Comparison of ENCODE assay signal across 14 cellular contexts in genomic region chr10:26804418-26805393, GRCh38. TPM values are rescaled to one million over a fixed set of nuclear protein-coding genes. Genes with fewer than 3 reads are reported as not detected.
DNase-seq lines count a peak whose midpoint lies in the region; ATAC-seq and TF ChIP-seq lines count a peak whose summit lies in the region.
"Had no signal": no experiment of that assay in that cellular context is flagged by ENCODE, and none has a peak within 500 bp of the region (broad histone marks: within the 10 kb centered on the region; RNA-seq: fewer than 3 reads in every experiment).

No MANE protein-coding gene starts in this region.

- peak overlapping the region; percentile 100 for H3K27ac ChIP-seq in OCI-LY1 (ENCODE audit: low read depth, low read length, poor library complexity, severe bottlenecking)

- peak; percentile 21 for ATAC-seq in activated CD4-positive, alpha-beta T cell treated with anti-CD3 and anti-CD28 coated beads for 36 hours
- ATAC-seq in stimulated activated effector memory CD8-positive, alpha-beta T cell treated with anti-CD3 and anti-CD28 coated beads, Interleukin-12 subunit alpha, Interleukin-12 subunit beta, amount 100 ng/mL, for 72 hours = no peak

- no peaks in the 10 kb centered on the region for H3K9me2 ChIP-seq in OCI-LY1 (ENCODE audit: low read depth, low read length)

- H3K4me3 Mint-ChIP-seq in activated CD4-positive, alpha-beta T cell treated with anti-CD3 and anti-CD28 coated beads for 36 hours = no peak overlapping the region
- H3K4me3 Mint-ChIP-seq in endothelial cell (ENCODE audit: unreplicated experiment) = no peak overlapping the region
- H3K4me3 Mint-ChIP-seq in stimulated activated effector memory CD8-positive, alpha-beta T cell treated with anti-CD3 and anti-CD28 coated beads, Interleukin-12 subunit alpha, Interleukin-12 subunit beta, amount 100 ng/mL, for 72 hours = no peak overlapping the region
- H3K4me3 Mint-ChIP-seq: activated T-cell treated with anti-CD3 and anti-CD28 coated beads, Interleukin-2, amount 50 U/mL, for 4 hours; T-helper 2 cell treated with Interferon-gamma antibody and Interleukin-4, amounts not matched to agents 5 μg/mL and 100 μg/mL, for 36 hours had no signal

- no peak overlapping the region for H3K27ac Mint-ChIP-seq in activated CD4-positive, alpha-beta T cell treated with anti-CD3 and anti-CD28 coated beads for 36 hours
- H3K27ac Mint-ChIP-seq in endothelial cell (ENCODE audit: unreplicated experiment) = peak overlapping the region; percentile 65
- H3K27ac Mint-ChIP-seq in stimulated activated effector memory CD8-positive, alpha-beta T cell treated with anti-CD3 and anti-CD28 coated beads, Interleukin-12 subunit alpha, Interleukin-12 subunit beta, amount 100 ng/mL, for 72 hours = peak overlapping the region; percentile 43
- H3K27ac Mint-ChIP-seq: T-helper 2 cell treated with Interferon-gamma antibody and Interleukin-4, amounts not matched to agents 5 μg/mL and 100 μg/mL, for 36 hours had no signal

- no peaks in the 10 kb centered on the region for H3K27me3 ChIP-seq in OCI-LY1 (ENCODE audit: insufficient read depth, low read length)
- H3K27me3 ChIP-seq: MG63 had no signal

- H3K4me3 ChIP-seq in OCI-LY1 (ENCODE audit: low read depth, low read length, poor library complexity, severe bottlenecking) = no peak overlapping the region
- H3K4me3 ChIP-seq: MG63 had no signal

- peaks cover 83% of the 10 kb centered on the region for H3K4me1 Mint-ChIP-seq in activated CD4-positive, alpha-beta T cell treated with anti-CD3 and anti-CD28 coated beads for 36 hours
- H3K4me1 Mint-ChIP-seq in endothelial cell (ENCODE audit: unreplicated experiment) = peaks cover 45% of the 10 kb centered on the region
- H3K4me1 Mint-ChIP-seq in stimulated activated effector memory CD8-positive, alpha-beta T cell treated with anti-CD3 and anti-CD28 coated beads, Interleukin-12 subunit alpha, Interleukin-12 subunit beta, amount 100 ng/mL, for 72 hours = peaks cover 71% of the 10 kb centered on the region

- peaks cover 78% of the 10 kb centered on the region for H3K79me2 ChIP-seq in OCI-LY1 (ENCODE audit: insufficient read depth, low read length)

- H3F3A ChIP-seq in OCI-LY1 (ENCODE audit: insufficient read depth, low read length) = peaks cover 3% of the 10 kb centered on the region

- H3K36me3 ChIP-seq in OCI-LY1 (ENCODE audit: insufficient read depth, low read length) = peaks cover 5% of the 10 kb centered on the region; the same call in 1 of the 2 replicates
- H3K36me3 ChIP-seq: MG63 had no signal

- POLR2A ChIA-PET in activated CD4-positive, alpha-beta T cell treated with anti-CD3 and anti-CD28 coated beads for 36 hours (lab: Charles Lee) = interaction anchor here (1.3 kb wide), 1 partner anchor 24 kb away, joined by 4 read pairs; no protein-coding TSS in a partner anchor

- no peaks in the 10 kb centered on the region for H3K9me3 ChIP-seq in OCI-LY1 (ENCODE audit: low read length)
- H3K9me3 ChIP-seq: MG63 had no signal

- no peak for TF ChIP-seq CTCF in OCI-LY1 (IDR thresholded peaks at IDR 0.05; ENCODE audit: low read length)
- TF ChIP-seq CTCF in endothelial cell (IDR thresholded peaks at IDR 0.05; ENCODE audit: unreplicated experiment) = no peak

- peaks cover 92% of the 10 kb centered on the region for H3K4me1 ChIP-seq in OCI-LY1 (ENCODE audit: insufficient read depth, low read length, severe bottlenecking)

- H4K20me1 ChIP-seq in OCI-LY1 (ENCODE audit: insufficient read depth, low read length) = no peaks in the 10 kb centered on the region

- H3K9ac ChIP-seq in OCI-LY1 (ENCODE audit: low read length) = peak overlapping the region; percentile 33

- CTCF ChIA-PET in activated CD4-positive, alpha-beta T cell treated with anti-CD3 and anti-CD28 coated beads for 36 hours (lab: Charles Lee) = interaction anchor here (0.6 to 2.4 kb wide), 6 partner anchors 11 to 198 kb away, joined by 3 to 9 read pairs (median 6); no protein-coding TSS in a partner anchor

- no peaks in the 10 kb centered on the region for H3K27me3 Mint-ChIP-seq in activated CD4-positive, alpha-beta T cell treated with anti-CD3 and anti-CD28 coated beads for 36 hours
- no peaks in the 10 kb centered on the region for H3K27me3 Mint-ChIP-seq in endothelial cell (ENCODE audit: unreplicated experiment)

- DNase-seq in activated CD4-positive, alpha-beta T cell treated with anti-CD3 and anti-CD28 coated beads for 36 hours = no peak
- no peak for DNase-seq in activated CD4-positive, alpha-beta T cell treated with anti-CD3 and anti-CD28 coated beads for 4 hours
- DNase-seq in endothelial cell (ENCODE audit: low spot score) = no peak
- DNase-seq in stimulated activated effector memory CD8-positive, alpha-beta T cell treated with anti-CD3 and anti-CD28 coated beads, Interleukin-12 subunit alpha, Interleukin-12 subunit beta, amount 100 ng/mL, for 72 hours (ENCODE audit: low spot score in 2 of 2) = no peak
- no peak for DNase-seq in SKM-1 (lab: John Stamatoyannopoulos, UW; ENCODE audit: unreplicated experiment)
- no peak for DNase-seq in hypothalamus (lab: John Stamatoyannopoulos, UW)
- no peak for DNase-seq in SHP77 (lab: John Stamatoyannopoulos, UW)
- DNase-seq: 8988T; activated T-cell treated with anti-CD3 and anti-CD28 coated beads, Interleukin-2, amount 50 U/mL, for 4 hours; MG63; NCI-H774; stimulated activated CD4-positive, alpha-beta T cell treated with anti-CD3 and anti-CD28 coated beads, Interleukin-12 subunit alpha, Interleukin-12 subunit beta, amount 100 ng/mL, for 4 hours had no signal

- peaks cover 9% of the 10 kb centered on the region for H3K36me3 Mint-ChIP-seq in activated CD4-positive, alpha-beta T cell treated with anti-CD3 and anti-CD28 coated beads for 36 hours (ENCODE audit: low read depth)
- no peaks in the 10 kb centered on the region for H3K36me3 Mint-ChIP-seq in endothelial cell (ENCODE audit: low read depth, unreplicated experiment)
- H3K36me3 Mint-ChIP-seq in stimulated activated effector memory CD8-positive, alpha-beta T cell treated with anti-CD3 and anti-CD28 coated beads, Interleukin-12 subunit alpha, Interleukin-12 subunit beta, amount 100 ng/mL, for 72 hours = peaks cover 14% of the 10 kb centered on the region

- peaks cover 3% of the 10 kb centered on the region for H3K9me3 Mint-ChIP-seq in activated CD4-positive, alpha-beta T cell treated with anti-CD3 and anti-CD28 coated beads for 36 hours (ENCODE audit: low read depth)
- H3K9me3 Mint-ChIP-seq in endothelial cell (ENCODE audit: unreplicated experiment) = no peaks in the 10 kb centered on the region
- H3K9me3 Mint-ChIP-seq in stimulated activated effector memory CD8-positive, alpha-beta T cell treated with anti-CD3 and anti-CD28 coated beads, Interleukin-12 subunit alpha, Interleukin-12 subunit beta, amount 100 ng/mL, for 72 hours = no peaks in the 10 kb centered on the region
- H3K9me3 Mint-ChIP-seq: activated T-cell treated with anti-CD3 and anti-CD28 coated beads, Interleukin-2, amount 50 U/mL, for 4 hours; T-helper 2 cell treated with Interferon-gamma antibody and Interleukin-4, amounts not matched to agents 5 μg/mL and 100 μg/mL, for 36 hours had no signal

- intact Hi-C loops in activated CD4-positive, alpha-beta T cell treated with anti-CD3 and anti-CD28 coated beads for 36 hours (cut with DNase I, micrococcal nuclease) = loop anchor here in 1 of 2 experiments (5.0 kb wide), 1 partner anchor 53 kb away; no protein-coding TSS in a partner anchor

- H2AFZ ChIP-seq in OCI-LY1 (ENCODE audit: low read length) = no peak overlapping the region

- H3K4me2 ChIP-seq in OCI-LY1 (ENCODE audit: low read length) = peak overlapping the region; percentile 51

RNA-seq across cellular contexts. Expression of gene ABI1, which starts 56.1 kb away (rescaled TPM):
- 10 to 100 TPM; 44.2 to 56.6 TPM for total RNA-seq in activated CD4-positive, alpha-beta T cell treated with anti-CD3 and anti-CD28 coated beads for 36 hours
- 67.5 TPM for total RNA-seq in endothelial cell (ENCODE audit: unreplicated experiment)
